23 cellular contexts compared by ENCODE assay signal in the genomic region with DNA sequence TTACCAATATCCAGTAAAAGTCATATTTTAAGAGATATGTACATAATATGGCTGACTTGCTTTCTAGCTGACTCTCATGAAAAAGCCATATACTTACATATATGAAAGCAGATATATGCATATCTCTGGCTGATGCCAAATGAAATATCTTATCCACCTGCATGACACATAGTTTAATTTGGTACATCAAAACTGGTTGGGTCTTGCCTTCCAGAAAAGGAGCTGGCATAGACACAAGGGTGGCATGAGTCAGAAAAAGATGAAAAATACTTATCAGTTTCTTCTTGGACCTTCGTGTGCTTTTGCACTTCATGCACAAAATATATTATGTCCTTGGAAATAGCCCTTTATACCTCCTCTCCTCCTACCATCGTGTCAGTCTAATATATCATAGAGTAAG.
"Had no signal": no experiment of that assay in that cellular context is flagged by ENCODE, and none has a peak within 500 bp of the region (broad histone marks: within the 10 kb centered on the region; RNA-seq: fewer than 3 reads in every experiment).

No MANE protein-coding gene starts in this region.

- FAIRE-seq: kidney, urothelium cell line had no signal

- H3K9me3 ChIP-seq: lower lobe of right lung, right lobe of liver, transverse colon had no signal

- H3K4me2 ChIP-seq: smooth muscle cell had no signal

- H3K4me1 ChIP-seq: left lung, lower lobe of right lung, right atrium auricular region, right lobe of liver, transverse colon, upper lobe of left lung had no signal

- H3K27me3 ChIP-seq: left lung, ovary, right atrium auricular region, right lobe of liver, transverse colon, upper lobe of left lung had no signal

- ATAC-seq: left colon; left lung; lower lobe of right lung; natural killer cell; right lobe of liver; stimulated activated memory B cell treated with anti-CD40 and anti-IgM and Interleukin-4, amounts not matched to agents 10 μg/mL and 1 μg/mL and 100 μg/mL, for 72 hours; stimulated activated naive CD8-positive, alpha-beta T cell treated with anti-CD3 and anti-CD28 coated beads, Interleukin-15, amount 100 ng/mL, for 72 hours had no signal

- DNase-seq: hippocampal formation; kidney; left colon; left lung; lower lobe of right lung; mesendoderm; naive B cell; natural killer cell; ovary; right lobe of liver; stimulated activated CD4-positive, alpha-beta T cell treated with anti-CD3 and anti-CD28 coated beads, Interleukin-1b, Interleukin-23, amount 100 ng/mL, for 48 hours; stimulated activated CD4-positive, alpha-beta T cell treated with anti-CD3 and anti-CD28 coated beads, Interleukin-2, amount 100 ng/mL, for 48 hours; stimulated activated CD4-positive, alpha-beta T cell treated with anti-CD3 and anti-CD28 coated beads, Interleukin-4, amount 100 ng/mL, for 4 hours; stimulated activated CD8-positive, alpha-beta memory T cell treated with anti-CD3 and anti-CD28 coated beads, Interleukin-4, amount 100 ng/mL, for 48 hours; stimulated activated naive CD4-positive, alpha-beta T cell treated with Interleukin-2 at 50 U/mL for 16 hours; stimulated activated naive CD8-positive, alpha-beta T cell treated with anti-CD3 and anti-CD28 coated beads, Interleukin-15, amount 100 ng/mL, for 72 hours; substantia nigra; transverse colon; upper lobe of left lung had no signal

- H3K36me3 ChIP-seq: left lung, lower lobe of right lung, ovary, right atrium auricular region, right lobe of liver, transverse colon, upper lobe of left lung had no signal

- H3K27ac ChIP-seq: left lung, lower lobe of right lung, ovary, right atrium auricular region, right lobe of liver, transverse colon, upper lobe of left lung had no signal

- H3K4me3 ChIP-seq: left lung, lower lobe of right lung, ovary, right atrium auricular region, right lobe of liver, smooth muscle cell, transverse colon, upper lobe of left lung had no signal
